14 cellular contexts compared by ENCODE assay signal in genomic region chr3:105526349-105527111, GRCh38.
DNase-seq lines count a peak whose midpoint lies in the region.
"Had no signal": no experiment of that assay in that cellular context is flagged by ENCODE, and none has a peak within 500 bp of the region (broad histone marks: within the 10 kb centered on the region; RNA-seq: fewer than 3 reads in every experiment).

No MANE protein-coding gene starts in this region.

- H3K36me3 Mint-ChIP-seq in activated CD4-positive, alpha-beta T cell treated with anti-CD3 and anti-CD28 coated beads, Interleukin-2, amount 10 ng/mL, durations not matched to agents 7 days and 5 days (ENCODE audit: low read depth): no peaks in the 10 kb centered on the region
- H3K36me3 Mint-ChIP-seq: naive thymus-derived CD8-positive, alpha-beta T cell had no signal

- H3K9me3 Mint-ChIP-seq in activated CD4-positive, alpha-beta T cell treated with anti-CD3 and anti-CD28 coated beads, Interleukin-2, amount 10 ng/mL, durations not matched to agents 7 days and 5 days: no peaks in the 10 kb centered on the region
- H3K9me3 Mint-ChIP-seq: naive thymus-derived CD8-positive, alpha-beta T cell had no signal

- DNase-seq in NCI-H2029 (lab: John Stamatoyannopoulos, UW) (peak; percentile 14), NCI-H2029 treated with DMSO at 0.1 percent for 48 hours (lab: John Stamatoyannopoulos, UW) (no peak), NCI-H345 (lab: John Stamatoyannopoulos, UW) (peak; percentile 69), caudate nucleus (lab: John Stamatoyannopoulos, UW) (peak in 10 of 61 donors; percentile 5 to 81 (median 16)), occipital lobe (lab: John Stamatoyannopoulos, UW) (peak; percentile 19), MV-4-11 (lab: John Stamatoyannopoulos, UW) (no peak)
- DNase-seq in effector CD4-positive, alpha-beta T cell: no peak
- no peak for DNase-seq in activated CD4-positive, alpha-beta T cell treated with anti-CD3 and anti-CD28 coated beads, Interleukin-2, amount 10 ng/mL, durations not matched to agents 7 days and 5 days
- DNase-seq: Calu3; naive thymus-derived CD8-positive, alpha-beta T cell; NCI-H2227 treated with DMSO at 0.1 percent for 48 hours; trophoblast cell had no signal

- H3K4me1 Mint-ChIP-seq in activated CD4-positive, alpha-beta T cell treated with anti-CD3 and anti-CD28 coated beads, Interleukin-2, amount 10 ng/mL, durations not matched to agents 7 days and 5 days: peaks cover 3% of the 10 kb centered on the region
- H3K4me1 Mint-ChIP-seq: naive thymus-derived CD8-positive, alpha-beta T cell had no signal

- CTCF ChIA-PET in activated CD4-positive, alpha-beta T cell treated with anti-CD3 and anti-CD28 coated beads, Interleukin-2, amount 10 ng/mL, durations not matched to agents 7 days and 5 days (lab: Charles Lee): no interaction called here

- H3K27me3 Mint-ChIP-seq in activated CD4-positive, alpha-beta T cell treated with anti-CD3 and anti-CD28 coated beads, Interleukin-2, amount 10 ng/mL, durations not matched to agents 7 days and 5 days: no peaks in the 10 kb centered on the region
- H3K27me3 Mint-ChIP-seq: naive thymus-derived CD8-positive, alpha-beta T cell had no signal

- peak overlapping the region; percentile 84 for H3K27ac ChIP-seq in caudate nucleus (ENCODE audit: low read depth, low read length)
- H3K27ac ChIP-seq: 22Rv1, skin epidermis had no signal

- no peak overlapping the region for H3K4me3 Mint-ChIP-seq in activated CD4-positive, alpha-beta T cell treated with anti-CD3 and anti-CD28 coated beads, Interleukin-2, amount 10 ng/mL, durations not matched to agents 7 days and 5 days
- H3K4me3 Mint-ChIP-seq: naive thymus-derived CD8-positive, alpha-beta T cell had no signal

- POLR2A ChIA-PET in activated CD4-positive, alpha-beta T cell treated with anti-CD3 and anti-CD28 coated beads, Interleukin-2, amount 10 ng/mL, durations not matched to agents 7 days and 5 days (lab: Charles Lee): interaction anchor here (0.6 kb wide), 2 partner anchors 15 to 19 kb away, joined by 4 to 6 read pairs; no protein-coding TSS in a partner anchor

- no peak overlapping the region for H3K27ac Mint-ChIP-seq in activated CD4-positive, alpha-beta T cell treated with anti-CD3 and anti-CD28 coated beads, Interleukin-2, amount 10 ng/mL, durations not matched to agents 7 days and 5 days

Comparison
In these comparisons a context has a peak if more than half of its experiments do, and no peak if none do; other contexts are left out.
1. DNase-seq: peak in NCI-H2029 (single experiment), NCI-H345 (single experiment) and occipital lobe (single experiment); none in NCI-H2029 treated with DMSO at 0.1 percent for 48 hours (single experiment), MV-4-11 (single experiment), effector CD4-positive, alpha-beta T cell (single experiment) and activated CD4-positive, alpha-beta T cell treated with anti-CD3 and anti-CD28 coated beads, Interleukin-2, amount 10 ng/mL, durations not matched to agents 7 days and 5 days (single experiment).